Comparison of ENCODE assay signal across 16 cellular contexts in genomic region chr5:180008433-180008832, GRCh38.
"Had no signal": no experiment of that assay in that cellular context is flagged by ENCODE, and none has a peak within 500 bp of the region (broad histone marks: within the 10 kb centered on the region; RNA-seq: fewer than 3 reads in every experiment).

No MANE protein-coding gene starts in this region.

- H3K4me1 ChIP-seq: ascending aorta, colonic mucosa had no signal

- H3K27me3 ChIP-seq: ascending aorta, colonic mucosa had no signal

- H3K9me3 ChIP-seq: ascending aorta, colonic mucosa had no signal

- H3K27ac Mint-ChIP-seq: activated T-helper 17 cell treated with anti-CD3 and anti-CD28 coated beads, Interleukin-2, amount 50 U/mL, for 72 hours had no signal

- H3K36me3 ChIP-seq: colonic mucosa had no signal

- H3K27ac ChIP-seq: ascending aorta, colonic mucosa, skin epidermis had no signal

- H3K4me3 Mint-ChIP-seq: activated T-helper 17 cell treated with anti-CD3 and anti-CD28 coated beads, Interleukin-2, amount 50 U/mL, for 72 hours had no signal

- H3K9me3 Mint-ChIP-seq: activated T-helper 17 cell treated with anti-CD3 and anti-CD28 coated beads, Interleukin-2, amount 50 U/mL, for 72 hours had no signal

- H3K4me3 ChIP-seq: ascending aorta, colonic mucosa, lung, skin epidermis had no signal

- ATAC-seq: activated T-helper 17 cell treated with anti-CD3 and anti-CD28 coated beads, Interleukin-2, amount 50 U/mL, for 72 hours had no signal

- H3K27me3 Mint-ChIP-seq: activated T-helper 17 cell treated with anti-CD3 and anti-CD28 coated beads, Interleukin-2, amount 50 U/mL, for 72 hours had no signal

- DNase-seq: activated naive CD4-positive, alpha-beta T cell treated with Interleukin-2 at 50 U/mL for 16 hours; colonic mucosa; effector CD4-positive, alpha-beta T cell; foreskin fibroblast; midbrain; nucleus accumbens; right cardiac atrium; stimulated activated CD4-positive, alpha-beta T cell treated with anti-CD3 and anti-CD28 coated beads, Interleukin-15, amount 100 ng/mL, for 24 hours; stimulated activated CD4-positive, alpha-beta T cell treated with anti-CD3 and anti-CD28 coated beads, Interleukin-4, amount 100 ng/mL, for 1 hour; stimulated activated naive CD4-positive, alpha-beta T cell treated with Interleukin-2 at 50 U/mL for 16 hours; T-helper 2 cell; trophoblast cell had no signal
